In genomic region chr1:165162671-165163241, GRCh38 we compare ENCODE assay signal across 11 cellular contexts.
DNase-seq lines count a peak whose midpoint lies in the region; ATAC-seq, FAIRE-seq and TF ChIP-seq lines count a peak whose summit lies in the region.
"Had no signal": no experiment of that assay in that cellular context is flagged by ENCODE, and none has a peak within 500 bp of the region (broad histone marks: within the 10 kb centered on the region; RNA-seq: fewer than 3 reads in every experiment).

No MANE protein-coding gene starts in this region.

- no peak for TF ChIP-seq CTCF in breast epithelium (IDR thresholded peaks at IDR 0.05)
- TF ChIP-seq CTCF in thyroid gland (IDR thresholded peaks at IDR 0.05): no peak

- intact Hi-C loops in breast epithelium (cut with DNase I; ENCODE audit: low total_unique reads): no loop called here
- intact Hi-C loops in thyroid gland (cut with DNase I): no loop called here

- peak; percentile 37 for DNase-seq in NCI-H146 (lab: John Stamatoyannopoulos, UW)
- DNase-seq in NCI-H146 treated with DMSO at 0.1 percent for 48 hours (lab: John Stamatoyannopoulos, UW; ENCODE audit: unreplicated experiment): no peak
- DNase-seq in NCI-H2171 (lab: John Stamatoyannopoulos, UW): peak; percentile 96
- DNase-seq in breast epithelium (ENCODE audit: low spot score in 2 of 2): peak; percentile 65 to 71
- DNase-seq in thyroid gland: peak; percentile 6 to 39
- no peak for DNase-seq in GM12891 (ENCODE audit: insufficient read length, low spot score)
- DNase-seq: activated T-cell treated with anti-CD3 and anti-CD28 coated beads, Interleukin-2, amount 50 U/mL, for 4 hours; NCI-H1436; T-helper 9 cell had no signal

- H3K9me3 ChIP-seq in breast epithelium (no peaks in the 10 kb centered on the region), thyroid gland (no peaks in the 10 kb centered on the region)

- H3K4me1 ChIP-seq in breast epithelium (peaks cover 0 to 5% of the 10 kb centered on the region in 2 donors), thyroid gland (no peaks in the 10 kb centered on the region)

- no peak for TF ChIP-seq POLR2A in breast epithelium (IDR thresholded peaks at IDR 0.05)
- no peak for TF ChIP-seq POLR2A in thyroid gland (IDR thresholded peaks at IDR 0.05)
- no peak for TF ChIP-seq POLR2A in GM12891 (IDR thresholded peaks at IDR 0.05; ENCODE audit: low read depth, low read length)

- H3K27ac ChIP-seq in breast epithelium: peak overlapping the region; percentile 48 to 59
- H3K27ac ChIP-seq in thyroid gland: no peak overlapping the region

- 48 to 58% methylated on average over 9 to 11 of the region's 11 CpGs for WGBS in thyroid gland, 2 donors

- H3K4me3 ChIP-seq in breast epithelium (peak overlapping the region in 1 of 3 donors; percentile 0), thyroid gland (replicated peaks in 1 of 3) (no peak overlapping the region)

- H3K27me3 ChIP-seq in breast epithelium (no peaks in the 10 kb centered on the region), thyroid gland (no peaks in the 10 kb centered on the region)

- FAIRE-seq in GM12891 (lab: Jason Lieb, UNC): no peak

- H3K36me3 ChIP-seq in breast epithelium (no peaks in the 10 kb centered on the region), thyroid gland (no peaks in the 10 kb centered on the region)

- ATAC-seq in GM19023 (IDR thresholded peaks at IDR 0.05; ENCODE audit: unreplicated experiment) (no peak), GM21619 (IDR thresholded peaks at IDR 0.05; ENCODE audit: unreplicated experiment) (no peak)
- ATAC-seq: activated T-cell treated with anti-CD3 and anti-CD28 coated beads, Interleukin-2, amount 50 U/mL, for 4 hours had no signal

TF ChIP-seq in GM12891, 5 proteins besides CTCF, POLR2A, EP300 and RAD21:
- no peak for TF ChIP-seq POLR2AphosphoS5 (IDR thresholded peaks at IDR 0.05; ENCODE audit: low read depth, low read length)

Comparison
In these comparisons a context has a peak if more than half of its experiments do, and no peak if none do; other contexts are left out.
1. DNase-seq: peak in NCI-H146 (single experiment), NCI-H2171 (single experiment), breast epithelium (2 of 2) and thyroid gland (2 of 2); none in NCI-H146 treated with DMSO at 0.1 percent for 48 hours (single experiment) and GM12891 (single experiment).
2. H3K27ac ChIP-seq: peak in breast epithelium (2 of 2); none in thyroid gland (0 of 3).